Comparison of ENCODE assay signal across 23 cellular contexts in the genomic region with DNA sequence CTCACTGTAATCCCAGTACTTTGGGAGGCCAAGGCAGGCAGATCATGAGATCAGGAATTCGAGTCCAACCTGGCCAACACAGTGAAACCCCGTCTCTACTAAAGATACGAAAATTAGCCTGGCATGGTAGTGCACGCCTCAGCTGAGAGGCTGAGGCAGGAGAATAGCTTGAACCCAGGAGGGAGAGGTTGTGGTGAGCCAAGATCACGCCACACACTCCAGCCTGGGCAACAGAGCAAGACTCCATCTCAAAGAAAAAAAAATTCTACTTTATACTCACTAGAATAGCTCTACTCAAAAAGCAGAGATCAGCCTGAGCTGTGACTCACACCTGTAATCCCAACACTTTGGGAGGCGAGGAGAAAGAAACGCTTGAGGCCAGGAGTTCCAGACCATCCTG. TPM values are rescaled to one million over a fixed set of nuclear protein-coding genes. Genes with fewer than 3 reads are reported as not detected.
DNase-seq lines count a peak whose midpoint lies in the region; ATAC-seq and TF ChIP-seq lines count a peak whose summit lies in the region.
"Had no signal": no experiment of that assay in that cellular context is flagged by ENCODE, and none has a peak within 500 bp of the region (broad histone marks: within the 10 kb centered on the region; RNA-seq: fewer than 3 reads in every experiment).

No MANE protein-coding gene starts in this region.

- no peaks in the 10 kb centered on the region for H3K9me3 Mint-ChIP-seq in activated T-cell treated with anti-CD3 and anti-CD28 coated beads, Interleukin-2, amount 50 U/mL, for 24 hours
- no peaks in the 10 kb centered on the region for H3K9me3 Mint-ChIP-seq in naive B cell

- H3K9me3 ChIP-seq in OCI-LY3 (ENCODE audit: insufficient read depth, low read length) = no peaks in the 10 kb centered on the region
- H3K9me3 ChIP-seq: BE2C, SJSA1 had no signal

- peaks cover 16% of the 10 kb centered on the region; the same call in 1 of the 2 replicates for H4K20me1 ChIP-seq in OCI-LY3 (ENCODE audit: insufficient read depth, low read length)

- H2AFZ ChIP-seq in OCI-LY3 (ENCODE audit: low read depth, low read length) = no peak overlapping the region

- no peaks in the 10 kb centered on the region for H3K27me3 Mint-ChIP-seq in activated T-cell treated with anti-CD3 and anti-CD28 coated beads, Interleukin-2, amount 50 U/mL, for 24 hours
- H3K27me3 Mint-ChIP-seq in naive B cell = no peaks in the 10 kb centered on the region

- H3K4me3 ChIP-seq in OCI-LY3 (ENCODE audit: low read length) = peak overlapping the region; percentile 45; the same call in 1 of the 2 replicates
- no peak overlapping the region for H3K4me3 ChIP-seq in H7 (ENCODE audit: insufficient read depth, low read depth, low read length)
- H3K4me3 ChIP-seq: K562, SJSA1 had no signal

- H3K79me2 ChIP-seq in OCI-LY3 (ENCODE audit: low read length) = peaks cover 18% of the 10 kb centered on the region

- TF ChIP-seq CTCF in OCI-LY3 (IDR thresholded peaks at IDR 0.05; ENCODE audit: low read depth, low read length) = no peak

- H3K9ac ChIP-seq in OCI-LY3 (ENCODE audit: low read length) = no peak overlapping the region

- H3K27ac ChIP-seq in OCI-LY3 (ENCODE audit: low read length) = no peak overlapping the region
- H3K27ac ChIP-seq: 22Rv1, SJSA1 had no signal

- H3K27me3 ChIP-seq in OCI-LY3 (ENCODE audit: low read depth, low read length) (no peaks in the 10 kb centered on the region), H7 (ENCODE audit: control insufficient read depth, insufficient read depth, low read length) (no peaks in the 10 kb centered on the region)
- H3K27me3 ChIP-seq: BE2C, SJSA1 had no signal

- no peaks in the 10 kb centered on the region for H3K36me3 Mint-ChIP-seq in activated T-cell treated with anti-CD3 and anti-CD28 coated beads, Interleukin-2, amount 50 U/mL, for 24 hours (ENCODE audit: low read depth)
- H3K36me3 Mint-ChIP-seq in naive B cell = no peaks in the 10 kb centered on the region

- peaks cover 15% of the 10 kb centered on the region for H3K4me1 ChIP-seq in OCI-LY3 (ENCODE audit: low read length)
- H3K4me1 ChIP-seq: BE2C, SJSA1 had no signal

- no peaks in the 10 kb centered on the region for H3K36me3 ChIP-seq in OCI-LY3 (replicated peaks; ENCODE audit: low read depth, low read length)
- H3K36me3 ChIP-seq in H7 (replicated peaks; ENCODE audit: control insufficient read depth, insufficient read depth, low read length) = no peaks in the 10 kb centered on the region
- H3K36me3 ChIP-seq: BE2C, SJSA1 had no signal

- peak overlapping the region; percentile 50 for H3K4me2 ChIP-seq in OCI-LY3 (ENCODE audit: low read length)

- H3K27ac Mint-ChIP-seq in activated T-cell treated with anti-CD3 and anti-CD28 coated beads, Interleukin-2, amount 50 U/mL, for 24 hours = peak overlapping the region; percentile 20
- H3K27ac Mint-ChIP-seq in naive B cell = peak overlapping the region in 4 of 6 donors; percentile 13 to 80 (median 68)

- peaks cover 18% of the 10 kb centered on the region for H3K4me1 Mint-ChIP-seq in activated T-cell treated with anti-CD3 and anti-CD28 coated beads, Interleukin-2, amount 50 U/mL, for 24 hours (ENCODE audit: low read depth)
- H3K4me1 Mint-ChIP-seq in naive B cell = peaks cover 9 to 35% (median 13%) of the 10 kb centered on the region in 3 donors

- no peak for DNase-seq in activated T-cell treated with anti-CD3 and anti-CD28 coated beads, Interleukin-2, amount 50 U/mL, for 24 hours
- DNase-seq in activated T-cell treated with anti-CD3 and anti-CD28 coated beads, Interleukin-2, amount 50 U/mL, for 1 hour = no peak
- DNase-seq in naive B cell = no peak
- DNase-seq in COLO829 (ENCODE audit: low spot score) = no peak
- no peak for DNase-seq in H7
- no peak for DNase-seq in stimulated activated CD8-positive, alpha-beta memory T cell treated with anti-CD3 and anti-CD28 coated beads, Interleukin-4, amount 100 ng/mL, for 48 hours
- DNase-seq: ACHN, BE2C, DMS153, MV-4-11, NCI-H1105, NCI-H1436 treated with DMSO at 0.1 percent for 48 hours, NCI-H187 treated with DMSO at 0.1 percent for 48 hours, NCI-H2171 treated with DMSO at 0.1 percent for 48 hours, NCI-H345, NCI-H510A treated with DMSO at 0.1 percent for 48 hours, Right ventricle myocardium superior, RPMI8226 had no signal

- ATAC-seq in naive B cell (ENCODE audit: low read depth in 2 of 2) (no peak), GM21786 (IDR thresholded peaks at IDR 0.05; ENCODE audit: unreplicated experiment) (no peak)
- ATAC-seq: K562 had no signal

- no peak overlapping the region for H3K4me3 Mint-ChIP-seq in activated T-cell treated with anti-CD3 and anti-CD28 coated beads, Interleukin-2, amount 50 U/mL, for 24 hours
- H3K4me3 Mint-ChIP-seq in naive B cell = peak overlapping the region in 1 of 8 donors; percentile 12

RNA-seq across cellular contexts. Expression of a gene that starts 17.1 kb away (rescaled TPM):
- 10 to 100 TPM; 52.0 to 87.2 (median 65.7) TPM for polyA plus RNA-seq in naive B cell (ENCODE audit: low read depth in 6 of 6)
- total RNA-seq in H7 (2014; rRNA removed; shearing (Covaris generic)) = 15.3 and 18.1 TPM in 2 replicates

RNA-seq across cellular contexts. Expression of a gene that starts 49.4 kb away (rescaled TPM):
- 10 to 100 TPM; 13.2 to 23.8 (median 20.1) TPM for polyA plus RNA-seq in naive B cell (ENCODE audit: low read depth in 6 of 6)
- 19.4 and 23.5 TPM in 2 replicates for total RNA-seq in H7 (2014; rRNA removed; shearing (Covaris generic))
